In genomic region chr12:52969828-52970569, GRCh38 we compare ENCODE assay signal across 12 cellular contexts. TPM values are rescaled to one million over a fixed set of nuclear protein-coding genes. Genes with fewer than 3 reads are reported as not detected.
DNase-seq lines count a peak whose midpoint lies in the region; ATAC-seq, FAIRE-seq and TF ChIP-seq lines count a peak whose summit lies in the region.
"Had no signal": no experiment of that assay in that cellular context is flagged by ENCODE, and none has a peak within 500 bp of the region (broad histone marks: within the 10 kb centered on the region; RNA-seq: fewer than 3 reads in every experiment).

No MANE protein-coding gene starts in this region.

- peaks cover 21 to 25% of the 10 kb centered on the region in 2 donors for H3K27me3 Mint-ChIP-seq in stimulated activated naive B cell treated with anti-CD40 and anti-IgM and Interleukin-4, amounts not matched to agents 10 μg/mL and 1 μg/mL and 100 μg/mL, for 72 hours

- no peak overlapping the region for H3K27ac ChIP-seq in SK-N-SH (ENCODE audit: low read depth in 2 of 2, low read length in 1 of 2)
- no peak overlapping the region for H3K27ac ChIP-seq in HepG2 (ENCODE audit: extremely low read length, insufficient read depth, low read length)
- H3K27ac ChIP-seq: SJSA1 had no signal

- H3K36me3 ChIP-seq in SK-N-SH (replicated peaks in 1 of 2; ENCODE audit: control insufficient read depth in 1 of 2, insufficient read depth in 2 of 2, low read length in 1 of 2) (no peaks in the 10 kb centered on the region), HepG2 (replicated peaks in 1 of 2; ENCODE audit: control insufficient read depth in 1 of 2, insufficient read depth in 2 of 2, low read length in 2 of 2) (no peaks in the 10 kb centered on the region)
- H3K36me3 ChIP-seq: SJSA1 had no signal

- H3K4me3 Mint-ChIP-seq in stimulated activated naive B cell treated with anti-CD40 and anti-IgM and Interleukin-4, amounts not matched to agents 10 μg/mL and 1 μg/mL and 100 μg/mL, for 72 hours: no peak overlapping the region

- H4K20me1 ChIP-seq in SK-N-SH (ENCODE audit: insufficient read depth): no peaks in the 10 kb centered on the region
- H4K20me1 ChIP-seq in HepG2 (ENCODE audit: insufficient read depth, low read length): no peaks in the 10 kb centered on the region

- H3K79me2 ChIP-seq in SK-N-SH (ENCODE audit: insufficient read depth) (no peaks in the 10 kb centered on the region), HepG2 (ENCODE audit: insufficient read depth, low read length) (no peaks in the 10 kb centered on the region)

- intact Hi-C loops in Right ventricle myocardium superior (cut with DNase I): no loop called here
- intact Hi-C loops in cardiac septum (cut with DNase I): no loop called here
- intact Hi-C loops in HepG2 (cut with micrococcal nuclease; ENCODE audit: unreplicated experiment): loop anchor here (2.0 kb wide), 1 partner anchor 17 kb away; no protein-coding TSS in a partner anchor

- H3K9ac ChIP-seq in SK-N-SH (no peak overlapping the region), HepG2 (ENCODE audit: insufficient read depth, low read depth, low read length) (no peak overlapping the region)

- peak; percentile 88 for ATAC-seq in Right ventricle myocardium superior (ENCODE audit: poor library complexity)
- ATAC-seq in HepG2: peak; percentile 57
- ATAC-seq in stimulated activated naive B cell treated with anti-CD40 and anti-IgM and Interleukin-4, amounts not matched to agents 10 μg/mL and 1 μg/mL and 100 μg/mL, for 72 hours (replicated peaks): no peak

- H3K9me3 ChIP-seq in SK-N-SH (no peaks in the 10 kb centered on the region), HepG2 (ENCODE audit: low read length) (no peaks in the 10 kb centered on the region)
- H3K9me3 ChIP-seq: SJSA1 had no signal

- POLR2A ChIA-PET in SK-N-SH (lab: Yijun Ruan, JAX) (no interaction called here), HepG2 (lab: Yijun Ruan, JAX) (interaction anchor here (0.9 to 3.1 kb wide), 7 partner anchors 13 to 86 kb away, joined by 3 to 18 read pairs (median 7); partner anchors contain the start of genes EIF4B, KRT18 and KRT8)

- peaks cover 0 to 12% of the 10 kb centered on the region in 2 experiments; a peak in 2 of 4 replicates for H3K4me1 ChIP-seq in SK-N-SH (ENCODE audit: control insufficient read depth in 1 of 2, insufficient read depth in 2 of 2, low read depth in 1 of 2, low read length in 1 of 2)
- H3K4me1 ChIP-seq in HepG2 (ENCODE audit: insufficient read depth, low read length): peaks cover 62% of the 10 kb centered on the region

- H3K27me3 ChIP-seq in SK-N-SH (ENCODE audit: insufficient read depth) (no peaks in the 10 kb centered on the region), HepG2 (ENCODE audit: control insufficient read depth in 1 of 2, insufficient read depth in 2 of 2, low read length in 2 of 2) (no peaks in the 10 kb centered on the region)
- H3K27me3 ChIP-seq: SJSA1 had no signal

- H3K4me1 Mint-ChIP-seq in stimulated activated naive B cell treated with anti-CD40 and anti-IgM and Interleukin-4, amounts not matched to agents 10 μg/mL and 1 μg/mL and 100 μg/mL, for 72 hours: no peaks in the 10 kb centered on the region

- no peak overlapping the region for H3K27ac Mint-ChIP-seq in stimulated activated naive B cell treated with anti-CD40 and anti-IgM and Interleukin-4, amounts not matched to agents 10 μg/mL and 1 μg/mL and 100 μg/mL, for 72 hours

- no peaks in the 10 kb centered on the region for H3K9me2 ChIP-seq in SK-N-SH

- BruUV-seq in HepG2 (replicated peaks; lab: Mats Ljungman, UMichigan): no TSS peak

- CTCF ChIA-PET in SK-N-SH (lab: Yijun Ruan, JAX) (interaction anchor here (1.0 to 3.5 kb wide), 5 partner anchors 10 to 90 kb away, joined by 4 to 20 read pairs (median 6); no protein-coding TSS in a partner anchor), HepG2 (lab: Yijun Ruan, JAX; ENCODE audit: low intra/inter-chr PET ratio, low total read pairs) (no interaction called here)

- H2AFZ ChIP-seq in SK-N-SH (ENCODE audit: low read depth): no peak overlapping the region
- no peak overlapping the region for H2AFZ ChIP-seq in HepG2 (ENCODE audit: low read length)

- no peak overlapping the region for H3K4me2 ChIP-seq in SK-N-SH
- peak overlapping the region; percentile 66 for H3K4me2 ChIP-seq in HepG2 (ENCODE audit: low read depth, low read length)

- H3K9me3 Mint-ChIP-seq in stimulated activated naive B cell treated with anti-CD40 and anti-IgM and Interleukin-4, amounts not matched to agents 10 μg/mL and 1 μg/mL and 100 μg/mL, for 72 hours: no peaks in the 10 kb centered on the region

- peak; percentile 53 for DNase-seq in Right ventricle myocardium superior
- no peak for DNase-seq in cardiac septum (ENCODE audit: low spot score)
- DNase-seq in SK-N-SH: no peak
- DNase-seq in HepG2 (ENCODE audit: low spot score): peak; percentile 82
- no peak for DNase-seq in activated gamma-delta T cell treated with Interleukin-2 at 50 U/mL for 16 hours
- DNase-seq in T-helper 2 cell: no peak
- DNase-seq in stimulated activated naive B cell treated with anti-CD40 and anti-IgM and Interleukin-4, amounts not matched to agents 10 μg/mL and 1 μg/mL and 100 μg/mL, for 72 hours: no peak
- DNase-seq in NCI-H526 treated with DMSO at 0.1 percent for 48 hours (lab: John Stamatoyannopoulos, UW): no peak
- DNase-seq: activated CD4-positive, alpha-beta T cell treated with anti-CD3 and anti-CD28 coated beads for 1 hour; NCI-H2081; substantia nigra had no signal

- in situ Hi-C loops in HepG2 (cut with HindIII; ENCODE audit: extremely low pct_ligation_motif_present, low pct_unique_long_range_greater_than_20kb): no loop called here

- H3K4me3 ChIP-seq in SK-N-SH (ENCODE audit: low read depth in 2 of 2, low read length in 1 of 2) (no peak overlapping the region), HepG2 (replicated peaks in 1 of 3; ENCODE audit: insufficient read depth in 1 of 3, low read depth in 2 of 3, low read length in 3 of 3) (peak overlapping the region in 1 of 3 experiments; percentile 44; a peak in 2 of 6 replicates)
- H3K4me3 ChIP-seq: SJSA1 had no signal

- no peak for TF ChIP-seq RAD21 in SK-N-SH (IDR thresholded peaks at IDR 0.05; ENCODE audit: low read length)
- TF ChIP-seq RAD21 in HepG2 (CRISPR knock-in tag; IDR thresholded peaks at IDR 0.05): no peak

- peaks cover 8% of the 10 kb centered on the region for H3F3A ChIP-seq in SK-N-SH (replicated peaks; ENCODE audit: insufficient read depth)

- TF ChIP-seq CTCF in SK-N-SH (IDR thresholded peaks at IDR 0.05) (no peak), HepG2 (CRISPR knock-in tag; IDR thresholded peaks at IDR 0.05) (no peak)

- FAIRE-seq in HepG2 (lab: Jason Lieb, UNC): peak; percentile 77

- H3K36me3 Mint-ChIP-seq in stimulated activated naive B cell treated with anti-CD40 and anti-IgM and Interleukin-4, amounts not matched to agents 10 μg/mL and 1 μg/mL and 100 μg/mL, for 72 hours: no peaks in the 10 kb centered on the region

- TF ChIP-seq POLR2A in HepG2 (IDR thresholded peaks at IDR 0.05; ENCODE audit: insufficient read depth in 1 of 2, low read depth in 2 of 2, low read length in 2 of 2): no peak

- TF ChIP-seq EP300 in SK-N-SH (IDR thresholded peaks at IDR 0.05; ENCODE audit: borderline replicate concordance in 1 of 2, low read depth in 1 of 2, low read length in 1 of 2) (no peak), HepG2 (IDR thresholded peaks at IDR 0.05; ENCODE audit: low read depth in 2 of 2, low read length in 2 of 2) (peak in 1 of 2 experiments; percentile 68; a peak in 2 of 4 replicates), HepG2 (CRISPR knock-in tag; IDR thresholded peaks at IDR 0.05; ENCODE audit: borderline replicate concordance) (peak; percentile 26; the same call in 1 of the 2 replicates)

- WGBS in SK-N-SH (ENCODE audit: low lambda C conversion rate): 54% methylated on average over 7 of the region's 7 CpGs
- WGBS in HepG2 (ENCODE audit: low lambda C conversion rate): under 1% methylated on average over 7 of the region's 7 CpGs

RNA-seq across cellular contexts. Expression of gene KRT18, which starts 21.1 kb away (rescaled TPM):
- total RNA-seq in Right ventricle myocardium superior (7.0 TPM), cardiac septum (10.7 TPM), HepG2 (2016; rRNA removed; fragmentation: Illumina TruSeq; extraction: Trizol) (618 and 762 TPM in 2 replicates)
- polyA plus RNA-seq in SK-N-SH (2012; rRNA removed) (332 and 351 TPM in 2 replicates), HepG2 (2011; rRNA removed) (433 and 436 TPM in 2 replicates)
- polyA plus RNA-seq in SK-N-SH (2012; cell fraction: cytosol; rRNA removed): 225 and 265 TPM in 2 replicates
- polyA plus RNA-seq in SK-N-SH (2012; cell fraction: nucleus; rRNA removed): 714 and 1,063 TPM in 2 replicates
- total RNA-seq in HepG2 (2016; cell fraction: cytosol; rRNA removed; fragmentation: Illumina TruSeq; extraction: Trizol; ENCODE audit: low read depth): 344 and 369 TPM in 2 replicates
- 631 and 704 TPM in 2 replicates for total RNA-seq in HepG2 (2016; cell fraction: insoluble cytoplasmic fraction; rRNA removed; fragmentation: Illumina TruSeq; extraction: Trizol)
- 289 and 321 TPM in 2 replicates for total RNA-seq in HepG2 (2016; cell fraction: membrane; rRNA removed; fragmentation: Illumina TruSeq; extraction: Trizol)
- 291 and 298 TPM in 2 replicates for total RNA-seq in HepG2 (2016; cell fraction: nucleus; rRNA removed; fragmentation: Illumina TruSeq; extraction: Trizol)
- polyA plus RNA-seq in HepG2 (2011; cell fraction: cytosol; rRNA removed): 543 and 742 TPM in 2 replicates
- 328 and 341 TPM in 2 replicates for polyA plus RNA-seq in HepG2 (2011; cell fraction: nucleus; rRNA removed)
- 356 and 426 TPM in 2 replicates for polyA plus RNA-seq in HepG2 (2012)
- polyA plus RNA-seq in HepG2 (2016; cell fraction: cytosol; fragmentation: Illumina TruSeq; extraction: Trizol; ENCODE audit: low read depth): 354 and 399 TPM in 2 replicates
- polyA plus RNA-seq in HepG2 (2016; cell fraction: insoluble cytoplasmic fraction; fragmentation: Illumina TruSeq; extraction: Trizol; ENCODE audit: low read depth): 703 and 776 TPM in 2 replicates
- polyA plus RNA-seq in HepG2 (2016; cell fraction: membrane; fragmentation: Illumina TruSeq; extraction: Trizol; ENCODE audit: low read depth): 250 and 261 TPM in 2 replicates
- 432 and 466 TPM in 2 replicates for polyA plus RNA-seq in HepG2 (2016; cell fraction: nucleus; fragmentation: Illumina TruSeq; extraction: Trizol; ENCODE audit: insufficient read depth, low read depth)
- polyA minus RNA-seq in HepG2 (2011; rRNA and poly(A)+ RNA removed; ENCODE audit: low replicate concordance): 346 and 697 TPM in 2 replicates
- 294 and 350 TPM in 2 replicates for polyA minus RNA-seq in HepG2 (2011; cell fraction: cytosol; rRNA and poly(A)+ RNA removed)
- polyA minus RNA-seq in HepG2 (2011; cell fraction: nucleus; rRNA and poly(A)+ RNA removed): 138 and 164 TPM in 2 replicates

RNA-seq across cellular contexts. Expression of gene EIF4B, which starts 36.3 kb away (rescaled TPM):
- total RNA-seq in Right ventricle myocardium superior: 434 TPM
- total RNA-seq in cardiac septum: 324 TPM
- polyA plus RNA-seq in SK-N-SH (2012; rRNA removed): 267 and 292 TPM in 2 replicates
- polyA plus RNA-seq in SK-N-SH (2012; cell fraction: cytosol; rRNA removed): 346 and 371 TPM in 2 replicates
- 127 and 164 TPM in 2 replicates for polyA plus RNA-seq in SK-N-SH (2012; cell fraction: nucleus; rRNA removed)
- total RNA-seq in HepG2 (2016; rRNA removed; fragmentation: Illumina TruSeq; extraction: Trizol): 548 and 779 TPM in 2 replicates
- total RNA-seq in HepG2 (2016; cell fraction: cytosol; rRNA removed; fragmentation: Illumina TruSeq; extraction: Trizol; ENCODE audit: low read depth): 127 and 150 TPM in 2 replicates
- total RNA-seq in HepG2 (2016; cell fraction: insoluble cytoplasmic fraction; rRNA removed; fragmentation: Illumina TruSeq; extraction: Trizol): 568 and 746 TPM in 2 replicates
- total RNA-seq in HepG2 (2016; cell fraction: membrane; rRNA removed; fragmentation: Illumina TruSeq; extraction: Trizol): 454 and 551 TPM in 2 replicates
- total RNA-seq in HepG2 (2016; cell fraction: nucleus; rRNA removed; fragmentation: Illumina TruSeq; extraction: Trizol): 263 and 291 TPM in 2 replicates
- 327 and 416 TPM in 2 replicates for polyA plus RNA-seq in HepG2 (2011; rRNA removed)
- polyA plus RNA-seq in HepG2 (2011; cell fraction: cytosol; rRNA removed): 501 and 516 TPM in 2 replicates
- 203 and 222 TPM in 2 replicates for polyA plus RNA-seq in HepG2 (2011; cell fraction: nucleus; rRNA removed)
- 450 and 479 TPM in 2 replicates for polyA plus RNA-seq in HepG2 (2012)
- 74.7 and 91.4 TPM in 2 replicates for polyA plus RNA-seq in HepG2 (2016; cell fraction: cytosol; fragmentation: Illumina TruSeq; extraction: Trizol; ENCODE audit: low read depth)
- 445 and 458 TPM in 2 replicates for polyA plus RNA-seq in HepG2 (2016; cell fraction: insoluble cytoplasmic fraction; fragmentation: Illumina TruSeq; extraction: Trizol; ENCODE audit: low read depth)
- polyA plus RNA-seq in HepG2 (2016; cell fraction: membrane; fragmentation: Illumina TruSeq; extraction: Trizol; ENCODE audit: low read depth): 254 and 316 TPM in 2 replicates
- polyA plus RNA-seq in HepG2 (2016; cell fraction: nucleus; fragmentation: Illumina TruSeq; extraction: Trizol; ENCODE audit: insufficient read depth, low read depth): 258 and 266 TPM in 2 replicates
- 738 and 1,247 TPM in 2 replicates for polyA minus RNA-seq in HepG2 (2011; rRNA and poly(A)+ RNA removed; ENCODE audit: low replicate concordance)
- 496 and 595 TPM in 2 replicates for polyA minus RNA-seq in HepG2 (2011; cell fraction: cytosol; rRNA and poly(A)+ RNA removed)
- polyA minus RNA-seq in HepG2 (2011; cell fraction: nucleus; rRNA and poly(A)+ RNA removed): 250 and 365 TPM in 2 replicates

Comparison
In these comparisons a context has a peak if more than half of its experiments do, and no peak if none do; other contexts are left out.
1. DNase-seq: peak in Right ventricle myocardium superior (single experiment) and HepG2 (single experiment); none in cardiac septum (single experiment), SK-N-SH (single experiment), activated gamma-delta T cell treated with Interleukin-2 at 50 U/mL for 16 hours (single experiment), T-helper 2 cell (0 of 5), stimulated activated naive B cell treated with anti-CD40 and anti-IgM and Interleukin-4, amounts not matched to agents 10 μg/mL and 1 μg/mL and 100 μg/mL, for 72 hours (single experiment) and NCI-H526 treated with DMSO at 0.1 percent for 48 hours (single experiment).
2. ATAC-seq: peak in Right ventricle myocardium superior (single experiment) and HepG2 (single experiment); none in stimulated activated naive B cell treated with anti-CD40 and anti-IgM and Interleukin-4, amounts not matched to agents 10 μg/mL and 1 μg/mL and 100 μg/mL, for 72 hours (0 of 2).
3. RNA of gene KRT18, which starts 21.1 kb away (total RNA-seq): 289 to 762 TPM in HepG2; 10.7 TPM in cardiac septum (single experiment) and 7.0 TPM in Right ventricle myocardium superior (single experiment); every median in the first group is over 10 times any median in the second.